In genomic region chr12:125794401-125794800, GRCh38 we compare ENCODE assay signal across 24 cellular contexts.
"Had no signal": no experiment of that assay in that cellular context is flagged by ENCODE, and none has a peak within 500 bp of the region (broad histone marks: within the 10 kb centered on the region; RNA-seq: fewer than 3 reads in every experiment).

No MANE protein-coding gene starts in this region.

- H3K27me3 ChIP-seq: adrenal gland, right lobe of liver, stomach, testis had no signal

- H3K36me3 ChIP-seq: adrenal gland, right lobe of liver, stomach had no signal

- H3K9ac ChIP-seq: parathyroid adenoma had no signal

- DNase-seq: activated CD4-positive, alpha-beta T cell treated with anti-CD3 and anti-CD28 coated beads, Interleukin-2, amount 10 ng/mL, durations not matched to agents 7 days and 5 days; activated CD4-positive, CD25-positive, alpha-beta regulatory T cell; activated CD8-positive, alpha-beta memory T cell treated with anti-CD3 and anti-CD28 coated beads, Interleukin-2, amount 50 U/mL, for 48 hours; activated gamma-delta T cell; activated T-cell treated with anti-CD3 and anti-CD28 coated beads, Interleukin-2, amount 50 U/mL, for 72 hours; adrenal gland; cerebellar nuclear complex; effector CD4-positive, alpha-beta T cell; left cardiac atrium; natural killer cell; right lobe of liver; stimulated activated CD4-positive, alpha-beta T cell treated with anti-CD3 and anti-CD28 coated beads, Interleukin-4, amount 100 ng/mL, for 1 hour; stomach; testis had no signal

- H3K4me3 ChIP-seq: adrenal gland, right lobe of liver, SK-N-MC, smooth muscle cell, stomach, testis had no signal

- H2AFZ ChIP-seq: parathyroid adenoma had no signal

- H3K79me2 ChIP-seq: parathyroid adenoma had no signal

- H3K27ac Mint-ChIP-seq: activated CD4-positive, alpha-beta T cell treated with anti-CD3 and anti-CD28 coated beads, Interleukin-2, amount 10 ng/mL, durations not matched to agents 7 days and 5 days; activated naive CD4-positive, alpha-beta T cell treated with anti-CD3 and anti-CD28 coated beads, Interleukin-2, amount 50 U/mL, for 72 hours; activated T-cell treated with anti-CD3 and anti-CD28 coated beads, Interleukin-2, amount 50 U/mL, for 72 hours; natural killer cell; stimulated activated effector memory CD8-positive, alpha-beta T cell treated with anti-CD3 and anti-CD28 coated beads, Interleukin-12 subunit alpha, Interleukin-12 subunit beta, amount 100 ng/mL, for 72 hours; T-helper 2 cell treated with Interferon-gamma antibody and Interleukin-4, amounts not matched to agents 5 μg/mL and 100 μg/mL, for 36 hours; type B pancreatic cell had no signal

- H3K4me3 Mint-ChIP-seq: activated CD4-positive, alpha-beta T cell treated with anti-CD3 and anti-CD28 coated beads, Interleukin-2, amount 10 ng/mL, durations not matched to agents 7 days and 5 days; activated T-cell treated with anti-CD3 and anti-CD28 coated beads, Interleukin-2, amount 50 U/mL, for 72 hours; natural killer cell; stimulated activated effector memory CD8-positive, alpha-beta T cell treated with anti-CD3 and anti-CD28 coated beads, Interleukin-12 subunit alpha, Interleukin-12 subunit beta, amount 100 ng/mL, for 72 hours; T-helper 2 cell treated with Interferon-gamma antibody and Interleukin-4, amounts not matched to agents 5 μg/mL and 100 μg/mL, for 36 hours; type B pancreatic cell had no signal

- H3K4me1 ChIP-seq: adrenal gland, parathyroid adenoma, right lobe of liver, stomach, testis had no signal

- H3K9me3 ChIP-seq: right lobe of liver, testis had no signal

- H3K4me1 Mint-ChIP-seq: activated CD4-positive, alpha-beta T cell treated with anti-CD3 and anti-CD28 coated beads, Interleukin-2, amount 10 ng/mL, durations not matched to agents 7 days and 5 days; natural killer cell; stimulated activated effector memory CD8-positive, alpha-beta T cell treated with anti-CD3 and anti-CD28 coated beads, Interleukin-12 subunit alpha, Interleukin-12 subunit beta, amount 100 ng/mL, for 72 hours had no signal

- FAIRE-seq: islet of Langerhans had no signal

- H3K4me2 ChIP-seq: smooth muscle cell had no signal

- ATAC-seq: activated naive CD4-positive, alpha-beta T cell treated with anti-CD3 and anti-CD28 coated beads, Interleukin-2, amount 50 U/mL, for 72 hours; activated T-cell treated with anti-CD3 and anti-CD28 coated beads, Interleukin-2, amount 50 U/mL, for 72 hours; esophagus mucosa; left cardiac atrium; natural killer cell; right lobe of liver; stimulated activated effector memory CD8-positive, alpha-beta T cell treated with anti-CD3 and anti-CD28 coated beads, Interleukin-12 subunit alpha, Interleukin-12 subunit beta, amount 100 ng/mL, for 72 hours had no signal

- H3K27me3 Mint-ChIP-seq: activated CD4-positive, alpha-beta T cell treated with anti-CD3 and anti-CD28 coated beads, Interleukin-2, amount 10 ng/mL, durations not matched to agents 7 days and 5 days; type B pancreatic cell had no signal

- H3K27ac ChIP-seq: adrenal gland, parathyroid adenoma, right lobe of liver, SK-N-MC, stomach, testis had no signal

- H3K36me3 Mint-ChIP-seq: activated naive CD4-positive, alpha-beta T cell treated with anti-CD3 and anti-CD28 coated beads, Interleukin-2, amount 50 U/mL, for 72 hours; brain; natural killer cell; stimulated activated effector memory CD8-positive, alpha-beta T cell treated with anti-CD3 and anti-CD28 coated beads, Interleukin-12 subunit alpha, Interleukin-12 subunit beta, amount 100 ng/mL, for 72 hours; type B pancreatic cell had no signal
